ENCODE assay signal across 10 cellular contexts in the genomic region with DNA sequence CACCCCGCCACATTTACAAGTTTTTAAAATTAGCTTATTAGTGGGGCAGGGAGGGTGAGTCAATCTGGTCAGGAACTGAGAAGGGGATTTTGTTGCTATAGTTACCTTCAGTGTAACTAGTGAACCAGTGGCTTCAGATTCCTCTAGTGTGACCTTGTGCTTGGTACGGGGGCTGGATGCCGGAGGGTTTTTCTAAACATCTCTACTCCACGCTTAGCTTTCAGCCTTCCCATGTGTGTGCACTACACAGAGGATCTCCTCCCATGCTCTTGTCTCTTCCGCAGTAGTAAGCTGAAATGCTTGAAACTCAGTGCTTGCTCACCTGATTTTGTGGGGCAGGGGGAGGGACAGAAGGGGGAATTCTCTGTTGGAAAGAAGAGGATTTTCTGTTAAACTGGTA.
DNase-seq lines count a peak whose midpoint lies in the region; ATAC-seq, FAIRE-seq and TF ChIP-seq lines count a peak whose summit lies in the region.
"Had no signal": no experiment of that assay in that cellular context is flagged by ENCODE, and none has a peak within 500 bp of the region (broad histone marks: within the 10 kb centered on the region; RNA-seq: fewer than 3 reads in every experiment).

No MANE protein-coding gene starts in this region.

- H2AFZ ChIP-seq in neuronal stem cell (ENCODE audit: low read length): no peak overlapping the region

- no peak overlapping the region for H3K27ac ChIP-seq in neuronal stem cell (replicated peaks; ENCODE audit: low read length)
- H3K27ac ChIP-seq: suprapubic skin had no signal

- H3K36me3 ChIP-seq in neuronal stem cell (replicated peaks in 1 of 2; ENCODE audit: control insufficient read depth in 2 of 2, insufficient read depth in 2 of 2, low read length in 2 of 2) (no peaks in the 10 kb centered on the region), BE2C (no peaks in the 10 kb centered on the region)
- H3K36me3 ChIP-seq: suprapubic skin had no signal

- no peak overlapping the region for H2BK120ac ChIP-seq in neuronal stem cell (ENCODE audit: low read depth, low read length)

- no peak overlapping the region for H3K14ac ChIP-seq in neuronal stem cell (ENCODE audit: low read length)

- H3K4me3 ChIP-seq in neuronal stem cell (ENCODE audit: low read length in 2 of 2) (no peak overlapping the region), BE2C (ENCODE audit: low read depth, low read length) (no peak overlapping the region)
- H3K4me3 ChIP-seq: lung, suprapubic skin had no signal

- no peak overlapping the region for H2AK5ac ChIP-seq in neuronal stem cell (ENCODE audit: low read depth, low read length)

- H3K9ac ChIP-seq in neuronal stem cell (ENCODE audit: low read depth, low read length, poor library complexity): no peak overlapping the region

- H4K91ac ChIP-seq in neuronal stem cell (ENCODE audit: low read depth, low read length, poor library complexity): no peak overlapping the region

- TF ChIP-seq CTCF in BE2C (IDR thresholded peaks at IDR 0.05; ENCODE audit: low read depth, low read length): no peak

- WGBS in neuronal stem cell (ENCODE audit: extremely low coverage in 2 of 2, insufficient read length in 2 of 2, insufficient replicate concordance in 1 of 2), 2 donors: no CpG with 5 or more reads among the region's 5 CpGs

- DNase-seq in GM12892 (ENCODE audit: insufficient read length) (no peak), hepatic stellate cell (ENCODE audit: low spot score) (peak; percentile 33), SKM-1 (lab: John Stamatoyannopoulos, UW; ENCODE audit: unreplicated experiment) (no peak), neuronal stem cell (ENCODE audit: low spot score) (no peak), T1000 (lab: John Stamatoyannopoulos, UW) (no peak), BE2C (no peak)

- ATAC-seq in GM21423 (IDR thresholded peaks at IDR 0.05; ENCODE audit: unreplicated experiment) (peak; percentile 88), HG03469 (IDR thresholded peaks at IDR 0.05; ENCODE audit: unreplicated experiment) (peak; percentile 91)

- H3K23ac ChIP-seq in neuronal stem cell (ENCODE audit: low read depth, low read length, poor library complexity): no peak overlapping the region

- FAIRE-seq in GM12892 (lab: Jason Lieb, UNC): peak; percentile 76

- TF ChIP-seq POLR2A in GM12892 (IDR thresholded peaks at IDR 0.05; ENCODE audit: low read depth, low read length): peak; percentile 68

- H3K4me2 ChIP-seq in neuronal stem cell (ENCODE audit: insufficient read depth, low read length, poor library complexity, severe bottlenecking): no peak overlapping the region

- peaks cover 0 to 5% of the 10 kb centered on the region in 2 donors for H3K9me3 ChIP-seq in neuronal stem cell (replicated peaks in 1 of 2; ENCODE audit: control insufficient read depth in 2 of 2, insufficient read depth in 1 of 2, low read depth in 1 of 2, low read length in 2 of 2)
- H3K9me3 ChIP-seq in BE2C: no peaks in the 10 kb centered on the region
- H3K9me3 ChIP-seq: suprapubic skin had no signal

- H3K27me3 ChIP-seq in neuronal stem cell (ENCODE audit: control insufficient read depth in 3 of 3, insufficient read depth in 3 of 3, low read depth in 1 of 3, low read length in 3 of 3) (no peaks in the 10 kb centered on the region), BE2C (no peaks in the 10 kb centered on the region)
- H3K27me3 ChIP-seq: suprapubic skin had no signal

- peaks cover 5 to 8% of the 10 kb centered on the region in 2 donors for H3K4me1 ChIP-seq in neuronal stem cell (ENCODE audit: control insufficient read depth in 2 of 2, insufficient read depth in 1 of 2, low read depth in 1 of 2, low read length in 2 of 2)
- H3K4me1 ChIP-seq in BE2C: peaks cover 7% of the 10 kb centered on the region; the same call in 1 of the 2 replicates
- H3K4me1 ChIP-seq: suprapubic skin had no signal

- no peak overlapping the region for H2BK15ac ChIP-seq in neuronal stem cell (ENCODE audit: low read length)

- no peak overlapping the region for H2BK5ac ChIP-seq in neuronal stem cell (ENCODE audit: low read length)

- no peak overlapping the region for H2BK12ac ChIP-seq in neuronal stem cell (ENCODE audit: low read length)

- H3K18ac ChIP-seq in neuronal stem cell (ENCODE audit: low read length): no peak overlapping the region

- H3K79me1 ChIP-seq in neuronal stem cell (ENCODE audit: low read depth, low read length): no peaks in the 10 kb centered on the region

- no peak overlapping the region for H3K4ac ChIP-seq in neuronal stem cell (ENCODE audit: low read length)

- no peak overlapping the region for H4K8ac ChIP-seq in neuronal stem cell (ENCODE audit: low read depth, low read length)
